1 cellular context compared by ENCODE assay signal in the genomic region with DNA sequence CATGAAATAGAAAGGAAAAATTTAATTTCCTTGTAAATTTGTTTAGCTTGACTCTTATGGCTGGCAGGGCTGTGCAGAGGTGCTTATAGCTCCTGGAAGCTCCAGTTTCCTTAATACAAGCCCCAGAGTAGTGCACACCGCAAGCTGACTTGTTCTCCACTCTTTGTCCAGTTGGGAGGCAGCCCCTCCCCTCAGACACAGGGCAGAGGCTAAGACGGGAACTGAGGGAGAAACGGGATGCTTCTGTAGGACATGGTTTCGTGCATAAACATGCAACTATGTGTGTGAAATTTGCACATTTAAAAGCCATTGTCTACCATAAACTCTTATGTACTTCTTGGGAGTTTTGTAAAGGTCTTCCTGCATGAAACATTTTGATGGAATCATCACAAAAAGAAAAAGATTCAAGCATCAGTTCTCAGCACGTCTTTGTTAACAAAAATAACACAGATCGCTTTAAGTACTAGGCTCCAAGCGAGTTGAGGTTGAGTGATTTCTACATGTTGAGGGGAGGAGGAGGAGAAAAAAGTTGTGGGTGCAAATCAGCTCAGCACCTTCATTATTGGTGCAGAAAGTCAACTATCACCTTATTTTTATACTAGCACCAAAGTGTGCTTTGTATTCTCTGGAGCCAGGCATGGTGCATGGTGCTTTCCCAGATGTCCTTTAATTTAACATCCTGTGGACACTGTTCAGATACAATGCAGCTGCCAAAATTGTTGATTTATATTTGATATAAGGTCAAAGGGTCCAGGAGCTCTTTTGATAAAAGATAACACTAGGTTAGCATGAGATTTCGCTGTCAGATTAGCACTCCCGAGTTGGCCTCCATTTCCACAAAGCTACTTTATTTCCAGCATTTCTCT.
TF ChIP-seq lines count a peak whose summit lies in the region.

No MANE protein-coding gene starts in this region.

TF ChIP-seq in H1, 55 proteins besides CTCF, POLR2A, EP300 and RAD21 (continued from another document):
- TF ChIP-seq CREB1 (IDR thresholded peaks at IDR 0.05) (no peak), NANOG (IDR thresholded peaks at IDR 0.05; ENCODE audit: insufficient read depth, low read depth, low read length, poor library complexity, severe bottlenecking) (no peak), TCF12 (IDR thresholded peaks at IDR 0.05; ENCODE audit: low read depth, low read length) (no peak), HDAC2 (IDR thresholded peaks at IDR 0.05; ENCODE audit: borderline replicate concordance in 1 of 2, low read depth in 2 of 2, low read length in 2 of 2) (no peak), NRF1 (IDR thresholded peaks at IDR 0.05; ENCODE audit: low read depth, low read length) (no peak), FOSL1 (IDR thresholded peaks at IDR 0.05; ENCODE audit: insufficient read depth, low read depth, low read length) (no peak)
TF ChIP-seq in H1: peak in this region for 0.
